15 cellular contexts compared by ENCODE assay signal in genomic region chr10:29596826-29597225, GRCh38.
"Had no signal": no experiment of that assay in that cellular context is flagged by ENCODE, and none has a peak within 500 bp of the region (broad histone marks: within the 10 kb centered on the region; RNA-seq: fewer than 3 reads in every experiment).

No MANE protein-coding gene starts in this region.

- ATAC-seq: activated CD8-positive, alpha-beta memory T cell treated with anti-CD3 and anti-CD28 coated beads, Interleukin-2, amount 10 ng/mL, durations not matched to agents 7 days and 5 days; effector memory CD8-positive, alpha-beta T cell; natural killer cell had no signal

- DNase-seq: activated CD4-positive, alpha-beta memory T cell treated with anti-CD3 and anti-CD28 coated beads, Interleukin-2, amount 10 ng/mL, durations not matched to agents 7 days and 5 days; activated CD4-positive, alpha-beta T cell treated with anti-CD3 and anti-CD28 coated beads for 48 hours; activated CD4-positive, CD25-positive, alpha-beta regulatory T cell; activated CD8-positive, alpha-beta memory T cell treated with anti-CD3 and anti-CD28 coated beads, Interleukin-2, amount 10 ng/mL, durations not matched to agents 7 days and 5 days; effector memory CD8-positive, alpha-beta T cell; foreskin fibroblast; glutamatergic neuron; kidney; mesendoderm; natural killer cell; stimulated activated CD4-positive, alpha-beta T cell treated with anti-CD3 and anti-CD28 coated beads, Interleukin-2, amount 100 ng/mL, for 24 hours; stimulated activated naive CD4-positive, alpha-beta T cell treated with Interleukin-2 at 50 U/mL for 16 hours; T-helper 9 cell; trophoblast cell had no signal

- H3K27ac ChIP-seq: parathyroid adenoma had no signal
